ENCODE assay signal across 7 cellular contexts in genomic region chr17:13104576-13104975, GRCh38.
"Had no signal": no experiment of that assay in that cellular context is flagged by ENCODE, and none has a peak within 500 bp of the region (broad histone marks: within the 10 kb centered on the region; RNA-seq: fewer than 3 reads in every experiment).

No MANE protein-coding gene starts in this region.

- ATAC-seq: HepG2, K562 had no signal

- H3K4me3 ChIP-seq: K562 had no signal

- H3K27me3 Mint-ChIP-seq: IgD-negative memory B cell had no signal

- DNase-seq: IMR-90, KBM-7, KG1 had no signal

- H3K27ac ChIP-seq: HL-60 had no signal

- H3K4me3 Mint-ChIP-seq: IgD-negative memory B cell had no signal
